Comparison of ENCODE assay signal across 13 cellular contexts in genomic region chr10:20276127-20276979, GRCh38.
A peak's percentile ranks its signal among the peaks of the same experiment; 100 is the strongest.
DNase-seq lines count a peak whose midpoint lies in the region; ATAC-seq and TF ChIP-seq lines count a peak whose summit lies in the region.
"Had no signal": no experiment of that assay in that cellular context is flagged by ENCODE, and none has a peak within 500 bp of the region (broad histone marks: within the 10 kb centered on the region; RNA-seq: fewer than 3 reads in every experiment).

No MANE protein-coding gene starts in this region.

- H3K27ac Mint-ChIP-seq in endodermal cell: no peak overlapping the region
- H3K27ac Mint-ChIP-seq: activated naive CD8-positive, alpha-beta T cell; natural killer cell had no signal

- H3K23ac ChIP-seq in trophoblast cell (ENCODE audit: low read length): no peak overlapping the region

- H3K36me3 Mint-ChIP-seq in endodermal cell (ENCODE audit: low read depth): no peaks in the 10 kb centered on the region
- H3K36me3 Mint-ChIP-seq: activated naive CD8-positive, alpha-beta T cell had no signal

- H3K36me3 ChIP-seq in HAP-1 (replicated peaks): no peaks in the 10 kb centered on the region
- H3K36me3 ChIP-seq in endodermal cell (ENCODE audit: control insufficient read depth, insufficient read depth, low read length): no peaks in the 10 kb centered on the region
- no peaks in the 10 kb centered on the region for H3K36me3 ChIP-seq in trophoblast cell (ENCODE audit: control insufficient read depth in 1 of 2, insufficient read depth in 2 of 2, low read length in 2 of 2)

- H4K8ac ChIP-seq in trophoblast cell (ENCODE audit: low read depth, low read length): no peak overlapping the region

- no peak for ATAC-seq in left colon
- ATAC-seq: natural killer cell had no signal

- peak overlapping the region; percentile 95 for H2BK5ac ChIP-seq in trophoblast cell (ENCODE audit: low read depth, low read length, poor library complexity)

- no peaks in the 10 kb centered on the region for H3K9me3 ChIP-seq in HAP-1
- H3K9me3 ChIP-seq in endodermal cell (ENCODE audit: control insufficient read depth, low read length): no peaks in the 10 kb centered on the region
- H3K9me3 ChIP-seq in trophoblast cell (ENCODE audit: insufficient read depth, low read depth, low read length): no peaks in the 10 kb centered on the region

- DNase-seq in HAP-1 (ENCODE audit: low spot score in 2 of 2): peak; percentile 14 to 27
- peak; percentile 96 for DNase-seq in NCI-H748 (lab: John Stamatoyannopoulos, UW; ENCODE audit: unreplicated experiment)
- DNase-seq in endodermal cell: no peak
- DNase-seq in trophoblast cell: peak; percentile 76 to 80
- no peak for DNase-seq in stimulated activated naive CD4-positive, alpha-beta T cell (lab: John Stamatoyannopoulos, UW)
- no peak for DNase-seq in activated effector memory CD4-positive, alpha-beta T cell treated with Interleukin-2 at 50 U/mL for 16 hours
- no peak for DNase-seq in T-helper 1 cell
- DNase-seq in left colon: no peak
- DNase-seq: activated CD8-positive, alpha-beta memory T cell treated with anti-CD3 and anti-CD28 coated beads, Interleukin-2, amount 50 U/mL, for 48 hours; natural killer cell; SIG-M5 had no signal

- H2BK12ac ChIP-seq in trophoblast cell (ENCODE audit: low read length): peak overlapping the region; percentile 80

- H3K27ac ChIP-seq in endodermal cell (ENCODE audit: low read depth, low read length) (peak overlapping the region; percentile 61), trophoblast cell (ENCODE audit: low read depth, low read length) (peak overlapping the region; percentile 98)

- no peak overlapping the region for H4K12ac ChIP-seq in trophoblast cell (ENCODE audit: low read depth, low read length)

- WGBS in endodermal cell (ENCODE audit: insufficient coverage in 1 of 2, insufficient read length in 1 of 2), 2 experiments: 83 to 93% methylated on average over 5 to 6 of the region's 6 CpGs
- WGBS in trophoblast cell (ENCODE audit: extremely low coverage, insufficient coverage, insufficient read length): no CpG with 5 or more reads among the region's 6 CpGs

- H3K9me3 Mint-ChIP-seq in endodermal cell: no peaks in the 10 kb centered on the region
- H3K9me3 Mint-ChIP-seq: natural killer cell had no signal

- no peak overlapping the region for H2AK5ac ChIP-seq in trophoblast cell (ENCODE audit: low read length)

- H3K4me3 Mint-ChIP-seq in endodermal cell: no peak overlapping the region
- H3K4me3 Mint-ChIP-seq: activated naive CD8-positive, alpha-beta T cell; natural killer cell had no signal

- no peak for TF ChIP-seq CTCF in endodermal cell (conservative IDR thresholded peaks at IDR 0.05)

- H3K4me1 ChIP-seq in HAP-1 (no peaks in the 10 kb centered on the region; the same call in none of the 2 replicates), endodermal cell (ENCODE audit: control insufficient read depth, insufficient read depth, low read length) (peaks cover 4% of the 10 kb centered on the region), trophoblast cell (ENCODE audit: control insufficient read depth in 1 of 2, insufficient read depth in 2 of 2, low read length in 2 of 2) (peaks cover 6 to 14% of the 10 kb centered on the region in 2 experiments)

- no peak overlapping the region for H3K9ac ChIP-seq in endodermal cell (ENCODE audit: extremely low read depth, low read length, poor library complexity, severe bottlenecking)
- no peak overlapping the region for H3K9ac ChIP-seq in trophoblast cell (ENCODE audit: low read length)

- no peak overlapping the region for H2AFZ ChIP-seq in trophoblast cell (ENCODE audit: insufficient read depth, low read length, poor library complexity)

- peaks cover 17% of the 10 kb centered on the region for H3K79me1 ChIP-seq in trophoblast cell (ENCODE audit: low read length)

- H3K18ac ChIP-seq in trophoblast cell (ENCODE audit: low read length): no peak overlapping the region

- peak overlapping the region; percentile 78 for H3K4ac ChIP-seq in trophoblast cell (ENCODE audit: low read depth, low read length)

- no peak overlapping the region for H3K4me3 ChIP-seq in HAP-1
- no peak overlapping the region for H3K4me3 ChIP-seq in endodermal cell (ENCODE audit: low read length)
- H3K4me3 ChIP-seq in trophoblast cell (ENCODE audit: low read depth, low read length): no peak overlapping the region
- H3K4me3 ChIP-seq: smooth muscle cell had no signal

- H4K91ac ChIP-seq in trophoblast cell (ENCODE audit: low read depth, low read length): peak overlapping the region; percentile 54

- H3K27me3 Mint-ChIP-seq in endodermal cell (ENCODE audit: insufficient read depth): no peaks in the 10 kb centered on the region
- H3K27me3 Mint-ChIP-seq: activated naive CD8-positive, alpha-beta T cell had no signal

- in situ Hi-C loops in HAP-1 (cut with MboI; ENCODE audit: low sequenced_read_pairs): no loop called here

- intact Hi-C loops in left colon (cut with DNase I, micrococcal nuclease): no loop called here

- no peak overlapping the region for H3K4me2 ChIP-seq in trophoblast cell (ENCODE audit: low read length)
- H3K4me2 ChIP-seq: smooth muscle cell had no signal

- no peaks in the 10 kb centered on the region for H3K4me1 Mint-ChIP-seq in endodermal cell

- peak overlapping the region; percentile 96 for H2BK120ac ChIP-seq in trophoblast cell (ENCODE audit: insufficient read depth, low read length, poor library complexity)

- H3K27me3 ChIP-seq in HAP-1 (ENCODE audit: low read depth) (no peaks in the 10 kb centered on the region), endodermal cell (ENCODE audit: control insufficient read depth, insufficient read depth, low read length, poor library complexity, severe bottlenecking) (no peaks in the 10 kb centered on the region), trophoblast cell (ENCODE audit: insufficient read depth, low read length) (no peaks in the 10 kb centered on the region)

- peak overlapping the region; percentile 70 for H3K14ac ChIP-seq in trophoblast cell (ENCODE audit: low read length)

- H3K79me2 ChIP-seq in trophoblast cell (ENCODE audit: control insufficient read depth, insufficient read depth, low read length, poor library complexity): no peaks in the 10 kb centered on the region

Comparison
In these comparisons a context has a peak if more than half of its experiments do, and no peak if none do; other contexts are left out.
1. DNase-seq: peak in HAP-1 (2 of 2), NCI-H748 (single experiment) and trophoblast cell (2 of 2); none in endodermal cell (single experiment), stimulated activated naive CD4-positive, alpha-beta T cell (0 of 6), activated effector memory CD4-positive, alpha-beta T cell treated with Interleukin-2 at 50 U/mL for 16 hours (single experiment), T-helper 1 cell (0 of 5) and left colon (0 of 2).